In genomic region chr2:47222813-47223564, GRCh38 we compare ENCODE assay signal across 13 cellular contexts.
"Had no signal": no experiment of that assay in that cellular context is flagged by ENCODE, and none has a peak within 500 bp of the region (broad histone marks: within the 10 kb centered on the region; RNA-seq: fewer than 3 reads in every experiment).

No MANE protein-coding gene starts in this region.

- DNase-seq: activated CD4-positive, alpha-beta T cell treated with anti-CD3 and anti-CD28 coated beads, Interleukin-2, amount 50 U/mL, for 48 hours; caudate nucleus; colonic mucosa; naive B cell; pancreas; stimulated activated CD4-positive, alpha-beta T cell treated with anti-CD3 and anti-CD28 coated beads, Interleukin-4, amount 100 ng/mL, for 24 hours; stimulated activated naive CD4-positive, alpha-beta T cell treated with Interleukin-2 at 50 U/mL for 16 hours; substantia nigra had no signal

- H3K27ac ChIP-seq: colonic mucosa, pancreas, skin epidermis had no signal

- H3K27me3 Mint-ChIP-seq: activated naive CD4-positive, alpha-beta T cell treated with anti-CD3 and anti-CD28 coated beads, Interleukin-2, amount 50 U/mL, for 24 hours; type B pancreatic cell had no signal

- ATAC-seq: esophagus mucosa, pancreas had no signal

- H3K36me3 Mint-ChIP-seq: activated naive CD4-positive, alpha-beta T cell treated with anti-CD3 and anti-CD28 coated beads, Interleukin-2, amount 50 U/mL, for 24 hours; naive B cell; type B pancreatic cell had no signal

- H3K4me3 Mint-ChIP-seq: activated naive CD4-positive, alpha-beta T cell treated with anti-CD3 and anti-CD28 coated beads, Interleukin-2, amount 50 U/mL, for 24 hours; naive B cell; type B pancreatic cell had no signal

- H3K36me3 ChIP-seq: colonic mucosa, pancreas had no signal

- H3K27me3 ChIP-seq: colonic mucosa, pancreas had no signal

- H3K9me3 ChIP-seq: colonic mucosa, pancreas had no signal

- H3K27ac Mint-ChIP-seq: activated naive CD4-positive, alpha-beta T cell treated with anti-CD3 and anti-CD28 coated beads, Interleukin-2, amount 50 U/mL, for 24 hours; activated T-helper 2 cell treated with anti-CD3 and anti-CD28 coated beads, Interferon-gamma antibody, Interleukin-2, Interleukin-4, amounts not matched to agents 10 μg/mL and 5 μg/mL and 100 μg/mL, durations not matched to agents 14 hours and 24 hours and 36 hours; naive B cell; type B pancreatic cell had no signal

- H3K4me3 ChIP-seq: colonic mucosa, pancreas, skin epidermis had no signal

- H3K4me1 Mint-ChIP-seq: activated naive CD4-positive, alpha-beta T cell treated with anti-CD3 and anti-CD28 coated beads, Interleukin-2, amount 50 U/mL, for 24 hours had no signal

- H3K9me3 Mint-ChIP-seq: activated naive CD4-positive, alpha-beta T cell treated with anti-CD3 and anti-CD28 coated beads, Interleukin-2, amount 50 U/mL, for 24 hours; activated T-helper 2 cell treated with anti-CD3 and anti-CD28 coated beads, Interferon-gamma antibody, Interleukin-2, Interleukin-4, amounts not matched to agents 10 μg/mL and 5 μg/mL and 100 μg/mL, durations not matched to agents 14 hours and 24 hours and 36 hours; naive B cell; type B pancreatic cell had no signal
